Comparison of ENCODE assay signal across 1 cellular context in genomic region chr22:50146440-50147228, GRCh38.
TF ChIP-seq lines count a peak whose summit lies in the region.

No MANE protein-coding gene starts in this region.

TF ChIP-seq in HepG2, 621 proteins besides CTCF, POLR2A, EP300 and RAD21 (continued from another document and continues in another):
- TF ChIP-seq ZXDC (CRISPR knock-in tag; IDR thresholded peaks at IDR 0.05) (no peak), DMTF1 (CRISPR knock-in tag; IDR thresholded peaks at IDR 0.05) (no peak), MTF2 (CRISPR knock-in tag; IDR thresholded peaks at IDR 0.05; ENCODE audit: borderline replicate concordance) (no peak), NFAT5 (CRISPR knock-in tag; IDR thresholded peaks at IDR 0.05) (no peak), ZFX (CRISPR knock-in tag; IDR thresholded peaks at IDR 0.05; ENCODE audit: low read depth) (peak; percentile 88), HOXA9 (CRISPR knock-in tag; IDR thresholded peaks at IDR 0.05; ENCODE audit: borderline replicate concordance) (no peak), GLI4 (CRISPR knock-in tag; IDR thresholded peaks at IDR 0.05; ENCODE audit: borderline replicate concordance) (no peak), JUND (CRISPR knock-in tag; IDR thresholded peaks at IDR 0.05) (no peak), NRL (CRISPR knock-in tag; IDR thresholded peaks at IDR 0.05; ENCODE audit: borderline replicate concordance) (no peak; the same call in 1 of the 2 replicates), SAP130 (CRISPR knock-in tag; IDR thresholded peaks at IDR 0.05; ENCODE audit: low read depth) (peak; percentile 69), ZNF317 (CRISPR knock-in tag; IDR thresholded peaks at IDR 0.05) (no peak; the same call in 1 of the 2 replicates), ZNF552 (CRISPR knock-in tag; IDR thresholded peaks at IDR 0.05; ENCODE audit: borderline replicate concordance) (no peak), ZNF589 (CRISPR knock-in tag; conservative IDR thresholded peaks at IDR 0.05) (no peak), ARID2 (CRISPR knock-in tag; IDR thresholded peaks at IDR 0.05; ENCODE audit: borderline replicate concordance) (no peak), IKZF4 (CRISPR knock-in tag; IDR thresholded peaks at IDR 0.05; ENCODE audit: borderline replicate concordance, low read depth, not compliant biosample characterization) (no peak), ZNF460 (CRISPR knock-in tag; IDR thresholded peaks at IDR 0.05; ENCODE audit: borderline replicate concordance) (no peak), GTF2F1 (IDR thresholded peaks at IDR 0.05; ENCODE audit: low read length) (no peak), ZFP62 (CRISPR knock-in tag; IDR thresholded peaks at IDR 0.05) (no peak), CBX1 (IDR thresholded peaks at IDR 0.05; ENCODE audit: low read depth) (no peak), RFX3 (CRISPR knock-in tag; IDR thresholded peaks at IDR 0.05) (no peak), MYNN (CRISPR knock-in tag; IDR thresholded peaks at IDR 0.05; ENCODE audit: low read depth) (no peak), NONO (IDR thresholded peaks at IDR 0.05) (no peak), NONO (CRISPR knock-in tag; conservative IDR thresholded peaks at IDR 0.05) (peak; percentile 89), TEAD3 (CRISPR knock-in tag; optimal IDR thresholded peaks at IDR 0.05; ENCODE audit: borderline replicate concordance) (peak; percentile 16), ZNF652 (CRISPR knock-in tag; IDR thresholded peaks at IDR 0.05; ENCODE audit: borderline replicate concordance, low read depth) (no peak), MED8 (CRISPR knock-in tag; IDR thresholded peaks at IDR 0.05; ENCODE audit: insufficient replicate concordance) (no peak), ZNF350 (CRISPR knock-in tag; IDR thresholded peaks at IDR 0.05; ENCODE audit: borderline replicate concordance, low read depth) (no peak; the same call in 1 of the 2 replicates), KDM2A (CRISPR knock-in tag; IDR thresholded peaks at IDR 0.05; ENCODE audit: borderline replicate concordance, low read depth) (peak; percentile 16; the same call in 1 of the 2 replicates), HINFP (CRISPR knock-in tag; IDR thresholded peaks at IDR 0.05; ENCODE audit: low read depth) (no peak), JUN (CRISPR knock-in tag; IDR thresholded peaks at IDR 0.05) (no peak), ZNF850 (CRISPR knock-in tag; conservative IDR thresholded peaks at IDR 0.05) (no peak), SP5 (CRISPR knock-in tag; IDR thresholded peaks at IDR 0.05; ENCODE audit: borderline replicate concordance, low read depth) (0 out of 2 replicates have a peak, but pooled peaks have one; percentile 3), ZNF737 (CRISPR knock-in tag; IDR thresholded peaks at IDR 0.05; ENCODE audit: borderline replicate concordance) (no peak), ZBTB20 (CRISPR knock-in tag; IDR thresholded peaks at IDR 0.05; ENCODE audit: borderline replicate concordance, low read depth) (no peak), CENPBD1 (CRISPR knock-in tag; IDR thresholded peaks at IDR 0.05; ENCODE audit: borderline replicate concordance, low read depth) (no peak), NBN (conservative IDR thresholded peaks at IDR 0.05) (no peak), ZBTB38 (CRISPR knock-in tag; IDR thresholded peaks at IDR 0.05) (no peak)
- TF ChIP-seq, protein P1, sequence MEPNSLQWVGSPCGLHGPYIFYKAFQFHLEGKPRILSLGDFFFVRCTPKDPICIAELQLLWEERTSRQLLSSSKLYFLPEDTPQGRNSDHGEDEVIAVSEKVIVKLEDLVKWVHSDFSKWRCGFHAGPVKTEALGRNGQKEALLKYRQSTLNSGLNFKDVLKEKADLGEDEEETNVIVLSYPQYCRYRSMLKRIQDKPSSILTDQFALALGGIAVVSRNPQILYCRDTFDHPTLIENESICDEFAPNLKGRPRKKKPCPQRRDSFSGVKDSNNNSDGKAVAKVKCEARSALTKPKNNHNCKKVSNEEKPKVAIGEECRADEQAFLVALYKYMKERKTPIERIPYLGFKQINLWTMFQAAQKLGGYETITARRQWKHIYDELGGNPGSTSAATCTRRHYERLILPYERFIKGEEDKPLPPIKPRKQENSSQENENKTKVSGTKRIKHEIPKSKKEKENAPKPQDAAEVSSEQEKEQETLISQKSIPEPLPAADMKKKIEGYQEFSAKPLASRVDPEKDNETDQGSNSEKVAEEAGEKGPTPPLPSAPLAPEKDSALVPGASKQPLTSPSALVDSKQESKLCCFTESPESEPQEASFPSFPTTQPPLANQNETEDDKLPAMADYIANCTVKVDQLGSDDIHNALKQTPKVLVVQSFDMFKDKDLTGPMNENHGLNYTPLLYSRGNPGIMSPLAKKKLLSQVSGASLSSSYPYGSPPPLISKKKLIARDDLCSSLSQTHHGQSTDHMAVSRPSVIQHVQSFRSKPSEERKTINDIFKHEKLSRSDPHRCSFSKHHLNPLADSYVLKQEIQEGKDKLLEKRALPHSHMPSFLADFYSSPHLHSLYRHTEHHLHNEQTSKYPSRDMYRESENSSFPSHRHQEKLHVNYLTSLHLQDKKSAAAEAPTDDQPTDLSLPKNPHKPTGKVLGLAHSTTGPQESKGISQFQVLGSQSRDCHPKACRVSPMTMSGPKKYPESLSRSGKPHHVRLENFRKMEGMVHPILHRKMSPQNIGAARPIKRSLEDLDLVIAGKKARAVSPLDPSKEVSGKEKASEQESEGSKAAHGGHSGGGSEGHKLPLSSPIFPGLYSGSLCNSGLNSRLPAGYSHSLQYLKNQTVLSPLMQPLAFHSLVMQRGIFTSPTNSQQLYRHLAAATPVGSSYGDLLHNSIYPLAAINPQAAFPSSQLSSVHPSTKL (CRISPR knock-in tag; IDR thresholded peaks at IDR 0.05): peak; percentile 45
- TF ChIP-seq, protein P2, sequence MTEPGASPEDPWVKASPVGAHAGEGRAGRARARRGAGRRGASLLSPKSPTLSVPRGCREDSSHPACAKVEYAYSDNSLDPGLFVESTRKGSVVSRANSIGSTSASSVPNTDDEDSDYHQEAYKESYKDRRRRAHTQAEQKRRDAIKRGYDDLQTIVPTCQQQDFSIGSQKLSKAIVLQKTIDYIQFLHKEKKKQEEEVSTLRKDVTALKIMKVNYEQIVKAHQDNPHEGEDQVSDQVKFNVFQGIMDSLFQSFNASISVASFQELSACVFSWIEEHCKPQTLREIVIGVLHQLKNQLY (CRISPR knock-in tag; IDR thresholded peaks at IDR 0.05): no peak
- TF ChIP-seq, protein P3, sequence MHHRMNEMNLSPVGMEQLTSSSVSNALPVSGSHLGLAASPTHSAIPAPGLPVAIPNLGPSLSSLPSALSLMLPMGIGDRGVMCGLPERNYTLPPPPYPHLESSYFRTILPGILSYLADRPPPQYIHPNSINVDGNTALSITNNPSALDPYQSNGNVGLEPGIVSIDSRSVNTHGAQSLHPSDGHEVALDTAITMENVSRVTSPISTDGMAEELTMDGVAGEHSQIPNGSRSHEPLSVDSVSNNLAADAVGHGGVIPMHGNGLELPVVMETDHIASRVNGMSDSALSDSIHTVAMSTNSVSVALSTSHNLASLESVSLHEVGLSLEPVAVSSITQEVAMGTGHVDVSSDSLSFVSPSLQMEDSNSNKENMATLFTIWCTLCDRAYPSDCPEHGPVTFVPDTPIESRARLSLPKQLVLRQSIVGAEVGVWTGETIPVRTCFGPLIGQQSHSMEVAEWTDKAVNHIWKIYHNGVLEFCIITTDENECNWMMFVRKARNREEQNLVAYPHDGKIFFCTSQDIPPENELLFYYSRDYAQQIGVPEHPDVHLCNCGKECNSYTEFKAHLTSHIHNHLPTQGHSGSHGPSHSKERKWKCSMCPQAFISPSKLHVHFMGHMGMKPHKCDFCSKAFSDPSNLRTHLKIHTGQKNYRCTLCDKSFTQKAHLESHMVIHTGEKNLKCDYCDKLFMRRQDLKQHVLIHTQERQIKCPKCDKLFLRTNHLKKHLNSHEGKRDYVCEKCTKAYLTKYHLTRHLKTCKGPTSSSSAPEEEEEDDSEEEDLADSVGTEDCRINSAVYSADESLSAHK (CRISPR knock-in tag; IDR thresholded peaks at IDR 0.05; ENCODE audit: borderline replicate concordance): no peak
- TF ChIP-seq, protein P4, sequence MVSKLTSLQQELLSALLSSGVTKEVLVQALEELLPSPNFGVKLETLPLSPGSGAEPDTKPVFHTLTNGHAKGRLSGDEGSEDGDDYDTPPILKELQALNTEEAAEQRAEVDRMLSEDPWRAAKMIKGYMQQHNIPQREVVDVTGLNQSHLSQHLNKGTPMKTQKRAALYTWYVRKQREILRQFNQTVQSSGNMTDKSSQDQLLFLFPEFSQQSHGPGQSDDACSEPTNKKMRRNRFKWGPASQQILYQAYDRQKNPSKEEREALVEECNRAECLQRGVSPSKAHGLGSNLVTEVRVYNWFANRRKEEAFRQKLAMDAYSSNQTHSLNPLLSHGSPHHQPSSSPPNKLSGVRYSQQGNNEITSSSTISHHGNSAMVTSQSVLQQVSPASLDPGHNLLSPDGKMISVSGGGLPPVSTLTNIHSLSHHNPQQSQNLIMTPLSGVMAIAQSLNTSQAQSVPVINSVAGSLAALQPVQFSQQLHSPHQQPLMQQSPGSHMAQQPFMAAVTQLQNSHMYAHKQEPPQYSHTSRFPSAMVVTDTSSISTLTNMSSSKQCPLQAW (CRISPR knock-in tag; IDR thresholded peaks at IDR 0.05): peak; percentile 80
